14 cellular contexts compared by ENCODE assay signal in the genomic region with DNA sequence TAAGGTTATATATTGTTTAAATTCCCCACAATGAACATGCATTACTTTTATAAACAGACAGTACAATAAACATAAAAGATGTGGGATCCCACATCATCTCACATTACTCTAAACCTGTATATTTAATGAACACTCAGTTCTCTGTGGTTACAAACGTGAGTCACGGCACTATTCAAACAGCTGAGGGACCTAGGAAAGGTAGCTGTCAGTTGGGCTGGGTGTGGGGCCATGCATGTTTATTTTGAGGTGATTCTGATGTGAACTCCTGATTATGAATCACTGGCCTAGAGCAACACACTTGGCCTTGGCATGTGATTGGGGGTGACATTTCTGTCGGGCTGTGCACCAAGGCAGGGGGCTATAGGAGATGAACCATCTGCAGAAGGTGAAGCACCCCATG.
A peak's percentile ranks its signal among the peaks of the same experiment; 100 is the strongest.
DNase-seq lines count a peak whose midpoint lies in the region; ATAC-seq and TF ChIP-seq lines count a peak whose summit lies in the region.
"Had no signal": no experiment of that assay in that cellular context is flagged by ENCODE, and none has a peak within 500 bp of the region (broad histone marks: within the 10 kb centered on the region; RNA-seq: fewer than 3 reads in every experiment).

No MANE protein-coding gene starts in this region.

- H3K36me3 ChIP-seq in adipocyte (ENCODE audit: control insufficient read depth, insufficient read depth, low read length, severe bottlenecking) (peaks cover 33% of the 10 kb centered on the region), psoas muscle (ENCODE audit: insufficient read depth in 1 of 2, low read depth in 1 of 2) (no peaks in the 10 kb centered on the region)

- no peak overlapping the region for H3K4me3 ChIP-seq in adipocyte (ENCODE audit: low read length)
- H3K4me3 ChIP-seq in psoas muscle: no peak overlapping the region
- H3K4me3 ChIP-seq: body of pancreas, GM12878 had no signal

- no peak overlapping the region for H3K27ac Mint-ChIP-seq in progenitor cell of endocrine pancreas

- H3K4me1 Mint-ChIP-seq in progenitor cell of endocrine pancreas (ENCODE audit: low read depth): no peaks in the 10 kb centered on the region

- H3K4me3 Mint-ChIP-seq in progenitor cell of endocrine pancreas (ENCODE audit: low read depth): no peak overlapping the region
- H3K4me3 Mint-ChIP-seq: neural crest cell had no signal

- no peak for TF ChIP-seq CTCF in progenitor cell of endocrine pancreas (IDR thresholded peaks at IDR 0.05; ENCODE audit: unreplicated experiment)
- TF ChIP-seq CTCF in psoas muscle (IDR thresholded peaks at IDR 0.05): no peak

- no peak overlapping the region for H3K9ac ChIP-seq in adipocyte (ENCODE audit: low read length)

- DNase-seq in DMS53 (lab: John Stamatoyannopoulos, UW) (peak; percentile 83), HT-29 (ENCODE audit: low spot score) (peak; percentile 44), adipocyte (ENCODE audit: low read depth) (peak; percentile 40), left colon (no peak), progenitor cell of endocrine pancreas (ENCODE audit: low spot score, unreplicated experiment) (no peak), psoas muscle (no peak), NCI-H2227 (lab: John Stamatoyannopoulos, UW; ENCODE audit: unreplicated experiment) (no peak)
- DNase-seq: body of pancreas; Caco-2; NCI-H1092; NK-92 treated with Interleukin-12 subunit alpha and Interleukin-12 subunit beta, amount 100 ng/mL, for 24 hours had no signal

- H3K27me3 Mint-ChIP-seq in progenitor cell of endocrine pancreas: peaks cover 18% of the 10 kb centered on the region

- H3K4me1 ChIP-seq in adipocyte (ENCODE audit: control insufficient read depth, insufficient read depth, low read length): peaks cover 30% of the 10 kb centered on the region
- H3K4me1 ChIP-seq in psoas muscle: no peaks in the 10 kb centered on the region
- H3K4me1 ChIP-seq: body of pancreas, Caco-2 had no signal

- WGBS in psoas muscle, 3 donors: 82 to 87% (median 83%) methylated on average over 3 of the region's 3 CpGs

- peaks cover 2% of the 10 kb centered on the region for H3K9me3 Mint-ChIP-seq in progenitor cell of endocrine pancreas (ENCODE audit: low read depth)
- H3K9me3 Mint-ChIP-seq: neural crest cell had no signal

- no peaks in the 10 kb centered on the region for H3K9me3 ChIP-seq in adipocyte (ENCODE audit: control insufficient read depth, low read length)
- no peaks in the 10 kb centered on the region for H3K9me3 ChIP-seq in psoas muscle
- H3K9me3 ChIP-seq: body of pancreas, Caco-2 had no signal

- ATAC-seq in left colon: peak; percentile 58
- ATAC-seq in HG02840 (IDR thresholded peaks at IDR 0.05; ENCODE audit: low FRiP score, unreplicated experiment): no peak
- ATAC-seq in psoas muscle: no peak
- ATAC-seq: body of pancreas, GM12878 had no signal

- no peak overlapping the region for H3K27ac ChIP-seq in psoas muscle
- H3K27ac ChIP-seq: body of pancreas had no signal

- intact Hi-C loops in left colon (cut with DNase I, micrococcal nuclease) (no loop called here), psoas muscle (cut with DNase I) (no loop called here)

- no peaks in the 10 kb centered on the region for H3K27me3 ChIP-seq in adipocyte (replicated peaks; ENCODE audit: control insufficient read depth, insufficient read depth, low read length)
- H3K27me3 ChIP-seq in psoas muscle (ENCODE audit: insufficient read depth in 3 of 3, low read length in 2 of 3): peaks cover 0 to 3% (median 2%) of the 10 kb centered on the region in 3 donors
- H3K27me3 ChIP-seq: body of pancreas had no signal

- H3K36me3 Mint-ChIP-seq in progenitor cell of endocrine pancreas (ENCODE audit: insufficient read depth): no peaks in the 10 kb centered on the region

Comparison
In these comparisons a context has a peak if more than half of its experiments do, and no peak if none do; other contexts are left out.
1. DNase-seq: peak in DMS53 (single experiment), HT-29 (single experiment) and adipocyte (single experiment); none in left colon (0 of 2), progenitor cell of endocrine pancreas (single experiment), psoas muscle (0 of 2) and NCI-H2227 (single experiment).